11 cellular contexts compared by ENCODE assay signal in the genomic region with DNA sequence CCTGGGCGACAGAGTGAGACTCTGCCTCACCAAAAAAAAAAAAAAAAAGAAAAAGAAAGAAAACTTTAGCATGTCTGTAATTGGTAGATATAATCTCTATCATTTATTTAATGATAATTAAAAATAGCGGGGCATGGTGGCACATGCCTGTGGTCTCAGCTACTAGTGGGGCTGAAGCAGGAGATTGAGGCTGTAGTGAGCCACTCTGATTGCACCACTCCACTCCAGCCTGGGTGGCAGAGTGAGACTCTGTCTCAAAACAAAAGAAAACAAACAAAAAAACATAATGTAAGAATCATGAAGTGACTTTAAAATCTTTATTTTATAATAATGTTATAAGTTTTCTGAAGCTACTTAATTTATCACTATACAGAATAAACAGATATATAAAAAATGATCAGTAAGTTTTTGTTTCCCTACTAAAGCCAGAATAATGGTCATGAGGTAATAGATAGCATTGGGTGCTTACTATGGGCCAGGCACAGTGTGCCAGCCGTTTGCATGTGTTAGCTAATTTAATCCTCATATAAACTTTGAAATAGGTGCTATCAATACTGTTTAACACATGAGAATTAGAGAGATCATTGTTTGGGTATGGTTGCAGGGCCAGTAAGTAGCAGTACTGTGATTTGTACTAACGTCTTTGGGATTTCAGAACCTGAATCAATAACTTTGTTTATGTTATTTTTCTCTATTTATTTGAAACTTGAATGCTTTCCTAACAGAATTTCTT. TPM values are rescaled to one million over a fixed set of nuclear protein-coding genes. Genes with fewer than 3 reads are reported as not detected.
DNase-seq lines count a peak whose midpoint lies in the region; ATAC-seq and TF ChIP-seq lines count a peak whose summit lies in the region.
"Had no signal": no experiment of that assay in that cellular context is flagged by ENCODE, and none has a peak within 500 bp of the region (broad histone marks: within the 10 kb centered on the region; RNA-seq: fewer than 3 reads in every experiment).

No MANE protein-coding gene starts in this region.

- H2BK120ac ChIP-seq in H9 (ENCODE audit: low read depth, low read length, poor library complexity, severe bottlenecking), result no peak overlapping the region

- H3K4me1 ChIP-seq in H9 (ENCODE audit: insufficient read depth, low read length) (no peaks in the 10 kb centered on the region), right lobe of liver (peaks cover 0 to 85% (median 31%) of the 10 kb centered on the region in 4 donors), suprapubic skin (peaks cover 41% of the 10 kb centered on the region)
- no peaks in the 10 kb centered on the region for H3K4me1 ChIP-seq in CD8-positive, alpha-beta memory T cell (ENCODE audit: insufficient read depth, low read length)

- peaks cover 3% of the 10 kb centered on the region for H3K79me1 ChIP-seq in H9 (ENCODE audit: insufficient read depth, low read depth, low read length, poor library complexity, severe bottlenecking)

- no peaks in the 10 kb centered on the region for H3K9me3 Mint-ChIP-seq in H9
- no peaks in the 10 kb centered on the region for H3K9me3 Mint-ChIP-seq in activated B cell treated with CpG ODN at 0.5 μM for 24 hours
- no peaks in the 10 kb centered on the region for H3K9me3 Mint-ChIP-seq in CD8-positive, alpha-beta memory T cell

- H3K9ac ChIP-seq in H9 (ENCODE audit: extremely low read depth, insufficient read length, low read length), result no peak overlapping the region

- H2AFZ ChIP-seq in H9 (ENCODE audit: low read length), result no peak overlapping the region

- no peak for TF ChIP-seq EP300 in suprapubic skin (IDR thresholded peaks at IDR 0.05)

- H2BK15ac ChIP-seq in H9 (ENCODE audit: low read depth, low read length), result no peak overlapping the region

- no peak overlapping the region for H3K4me3 Mint-ChIP-seq in H9
- no peak overlapping the region for H3K4me3 Mint-ChIP-seq in activated B cell treated with CpG ODN at 0.5 μM for 24 hours
- H3K4me3 Mint-ChIP-seq in CD8-positive, alpha-beta memory T cell, result no peak overlapping the region

- H2BK20ac ChIP-seq in H9 (ENCODE audit: low read depth, low read length, poor library complexity, severe bottlenecking), result no peak overlapping the region

- no peak overlapping the region for H3T11ph ChIP-seq in H9 (ENCODE audit: low read length)

- no peak overlapping the region for H3K18ac ChIP-seq in H9 (ENCODE audit: insufficient read length, low read depth, low read length)

- TF ChIP-seq CTCF in H9 (conservative IDR thresholded peaks at IDR 0.05), result no peak
- TF ChIP-seq CTCF in activated B cell treated with CpG ODN at 0.5 μM for 24 hours (IDR thresholded peaks at IDR 0.05), result no peak
- no peak for TF ChIP-seq CTCF in right lobe of liver (IDR thresholded peaks at IDR 0.05)
- no peak for TF ChIP-seq CTCF in suprapubic skin (IDR thresholded peaks at IDR 0.05)

- H2BK5ac ChIP-seq in H9 (ENCODE audit: insufficient read length, low read length), result no peak overlapping the region

- no peak for DNase-seq in H9
- no peak for DNase-seq in activated B cell treated with CpG ODN at 0.5 μM for 24 hours
- no peak for DNase-seq in right lobe of liver
- DNase-seq in suprapubic skin (ENCODE audit: low spot score in 2 of 2), result no peak
- DNase-seq in NCI-H1436 (lab: John Stamatoyannopoulos, UW), result no peak
- no peak for DNase-seq in GM19240 (ENCODE audit: insufficient read length, low spot score)
- DNase-seq in CD8-positive, alpha-beta memory T cell, result no peak
- DNase-seq: activated CD4-positive, alpha-beta T cell treated with anti-CD3 and anti-CD28 coated beads for 1 hour; caudate nucleus; SHP77 treated with DMSO at 0.1 percent for 48 hours had no signal

- no peak overlapping the region for H3K56ac ChIP-seq in H9 (ENCODE audit: insufficient read length, low read depth, low read length)

- H3K36me3 Mint-ChIP-seq in H9 (ENCODE audit: insufficient read depth in 1 of 3, low read depth in 3 of 3) (peaks cover 2 to 7% (median 5%) of the 10 kb centered on the region in 3 experiments; a peak in 4 of 7 replicates), activated B cell treated with CpG ODN at 0.5 μM for 24 hours (ENCODE audit: low read depth) (peaks cover 21% of the 10 kb centered on the region)
- H3K36me3 Mint-ChIP-seq in CD8-positive, alpha-beta memory T cell, result no peaks in the 10 kb centered on the region

- no peaks in the 10 kb centered on the region for H3K9me3 ChIP-seq in H9 (ENCODE audit: control insufficient read depth, low read depth, low read length)
- no peaks in the 10 kb centered on the region for H3K9me3 ChIP-seq in right lobe of liver
- H3K9me3 ChIP-seq in suprapubic skin, result no peaks in the 10 kb centered on the region
- H3K9me3 ChIP-seq in CD8-positive, alpha-beta memory T cell (ENCODE audit: low read length), result no peaks in the 10 kb centered on the region

- no peaks in the 10 kb centered on the region for H4K20me1 ChIP-seq in H9 (ENCODE audit: control insufficient read depth, insufficient read depth, insufficient read length)

- no peaks in the 10 kb centered on the region for H3K23me2 ChIP-seq in H9 (ENCODE audit: insufficient read length, low read depth, low read length, poor library complexity, severe bottlenecking)

- H3K27me3 ChIP-seq in H9 (ENCODE audit: insufficient read depth, low read length) (no peaks in the 10 kb centered on the region), right lobe of liver (no peaks in the 10 kb centered on the region), suprapubic skin (no peaks in the 10 kb centered on the region)
- no peaks in the 10 kb centered on the region for H3K27me3 ChIP-seq in CD8-positive, alpha-beta memory T cell (ENCODE audit: insufficient read depth, low read length, poor library complexity, severe bottlenecking)

- intact Hi-C loops in activated B cell treated with CpG ODN at 0.5 μM for 24 hours (cut with micrococcal nuclease), result loop anchor here (5.0 kb wide), 1 partner anchor 38 kb away; no protein-coding TSS in a partner anchor
- intact Hi-C loops in right lobe of liver (cut with DNase I), result no loop called here

- H3K4ac ChIP-seq in H9 (ENCODE audit: low read depth, low read length), result no peak overlapping the region

- no peak overlapping the region for H2AK5ac ChIP-seq in H9 (ENCODE audit: insufficient read length, low read length)

- H3K27me3 Mint-ChIP-seq in H9 (ENCODE audit: low read depth), result no peaks in the 10 kb centered on the region
- H3K27me3 Mint-ChIP-seq in activated B cell treated with CpG ODN at 0.5 μM for 24 hours, result no peaks in the 10 kb centered on the region
- peaks cover 8 to 9% of the 10 kb centered on the region in 2 donors for H3K27me3 Mint-ChIP-seq in CD8-positive, alpha-beta memory T cell

- H3K14ac ChIP-seq in H9 (ENCODE audit: insufficient read depth, low read length), result no peak overlapping the region

- H3K27ac Mint-ChIP-seq in H9 (peak overlapping the region in 2 of 3 experiments; percentile 51 to 65; a peak in 1 of 7 replicates), activated B cell treated with CpG ODN at 0.5 μM for 24 hours (peak overlapping the region; percentile 35)
- no peak overlapping the region for H3K27ac Mint-ChIP-seq in CD8-positive, alpha-beta memory T cell

- TF ChIP-seq POLR2A in right lobe of liver (IDR thresholded peaks at IDR 0.05) (no peak), suprapubic skin (IDR thresholded peaks at IDR 0.05) (no peak)

- no peak overlapping the region for H4K5ac ChIP-seq in H9 (ENCODE audit: insufficient read length, low read depth, low read length)

- H3K4me3 ChIP-seq in right lobe of liver (no peak overlapping the region), suprapubic skin (no peak overlapping the region)
- H3K4me3 ChIP-seq in CD8-positive, alpha-beta memory T cell (ENCODE audit: low read length), result no peak overlapping the region

- H2BK12ac ChIP-seq in H9 (ENCODE audit: insufficient read length, low read depth, low read length), result no peak overlapping the region

- no peak overlapping the region for H3K27ac ChIP-seq in H9 (ENCODE audit: insufficient read length, low read depth, low read length)
- peak overlapping the region; percentile 53 to 78 (median 59) for H3K27ac ChIP-seq in right lobe of liver
- H3K27ac ChIP-seq in suprapubic skin, result peak overlapping the region; percentile 32
- H3K27ac ChIP-seq in CD8-positive, alpha-beta memory T cell (ENCODE audit: low read depth, low read length), result no peak overlapping the region

- CTCF ChIA-PET in activated B cell treated with CpG ODN at 0.5 μM for 24 hours (lab: Charles Lee), result interaction anchor here (1.0 to 1.8 kb wide), 2 partner anchors 61 to 81 kb away, joined by 3 to 6 read pairs; no protein-coding TSS in a partner anchor
- CTCF ChIA-PET in CD8-positive, alpha-beta memory T cell (lab: Charles Lee), result interaction anchor here (1.2 kb wide), 1 partner anchor 9 kb away, joined by 3 read pairs; no protein-coding TSS in a partner anchor

- peaks cover 13 to 17% of the 10 kb centered on the region in 2 experiments for H3K4me1 Mint-ChIP-seq in H9
- H3K4me1 Mint-ChIP-seq in activated B cell treated with CpG ODN at 0.5 μM for 24 hours, result peaks cover 55% of the 10 kb centered on the region
- no peaks in the 10 kb centered on the region for H3K4me1 Mint-ChIP-seq in CD8-positive, alpha-beta memory T cell

- H3K79me2 ChIP-seq in H9 (ENCODE audit: insufficient read depth, low read length), result peaks cover 23% of the 10 kb centered on the region

- ATAC-seq in activated B cell treated with CpG ODN at 0.5 μM for 24 hours (ENCODE audit: low read depth), result peak; percentile 25
- peak in 3 of 4 donors; percentile 28 to 34 (median 33) for ATAC-seq in right lobe of liver
- no peak for ATAC-seq in HG02763 (IDR thresholded peaks at IDR 0.05; ENCODE audit: unreplicated experiment)

- no CpG with 5 or more reads among the region's 4 CpGs for WGBS in H9 (ENCODE audit: extremely low coverage, insufficient read length, low lambda C conversion rate)
- WGBS in right lobe of liver (ENCODE audit: insufficient coverage, low coverage, low lambda C conversion rate, missing lambda C conversion rate), result 41% methylated on average over 4 of the region's 4 CpGs
- WGBS in suprapubic skin, result 70% methylated on average over 4 of the region's 4 CpGs

- no peak overlapping the region for H4K8ac ChIP-seq in H9 (replicated peaks; ENCODE audit: insufficient read length, low read depth, low read length)

- H3K23ac ChIP-seq in H9 (ENCODE audit: insufficient read length, low read depth, low read length), result no peak overlapping the region

- POLR2A ChIA-PET in activated B cell treated with CpG ODN at 0.5 μM for 24 hours (lab: Charles Lee), result interaction anchor here (0.7 kb wide), 1 partner anchor 24 kb away, joined by 3 read pairs; a partner anchor contains a TSS
- POLR2A ChIA-PET in CD8-positive, alpha-beta memory T cell (lab: Charles Lee), result no interaction called here

- H4K91ac ChIP-seq in H9 (ENCODE audit: insufficient read length, low read depth, low read length), result no peak overlapping the region

- H3K4me2 ChIP-seq in H9 (ENCODE audit: insufficient read depth, insufficient read length, low read length), result no peak overlapping the region

- H3K36me3 ChIP-seq in right lobe of liver (no peaks in the 10 kb centered on the region), suprapubic skin (no peaks in the 10 kb centered on the region)
- H3K36me3 ChIP-seq in CD8-positive, alpha-beta memory T cell (ENCODE audit: insufficient read depth, low read length), result no peaks in the 10 kb centered on the region

RNA-seq across cellular contexts. Expression of a gene that starts 23.8 kb away (rescaled TPM):
- total RNA-seq in H9 (2021), result 230 and 240 TPM in 2 replicates
- total RNA-seq in activated B cell treated with CpG ODN at 0.5 μM for 24 hours, result 98.2 and 99.8 TPM in 2 replicates
- 10 to 100 TPM; 35.0 to 63.6 (median 44.3) TPM for total RNA-seq in right lobe of liver
- total RNA-seq in suprapubic skin, result 10 to 100 TPM; 50.1 to 76.3 (median 71.4) TPM
- 10 to 100 TPM; 12.8 to 13.2 TPM for total RNA-seq in CD8-positive, alpha-beta memory T cell
- 0.18 TPM for polyA plus RNA-seq in CD8-positive, alpha-beta memory T cell

Comparison
In these comparisons a context has a peak if more than half of its experiments do, and no peak if none do; other contexts are left out.
1. H3K27ac ChIP-seq: peak in right lobe of liver (3 of 3) and suprapubic skin (single experiment); none in H9 (single experiment) and CD8-positive, alpha-beta memory T cell (single experiment).
2. H3K27ac Mint-ChIP-seq: peak in H9 (2 of 3) and activated B cell treated with CpG ODN at 0.5 μM for 24 hours (single experiment); none in CD8-positive, alpha-beta memory T cell (0 of 8).